In the genomic region with DNA sequence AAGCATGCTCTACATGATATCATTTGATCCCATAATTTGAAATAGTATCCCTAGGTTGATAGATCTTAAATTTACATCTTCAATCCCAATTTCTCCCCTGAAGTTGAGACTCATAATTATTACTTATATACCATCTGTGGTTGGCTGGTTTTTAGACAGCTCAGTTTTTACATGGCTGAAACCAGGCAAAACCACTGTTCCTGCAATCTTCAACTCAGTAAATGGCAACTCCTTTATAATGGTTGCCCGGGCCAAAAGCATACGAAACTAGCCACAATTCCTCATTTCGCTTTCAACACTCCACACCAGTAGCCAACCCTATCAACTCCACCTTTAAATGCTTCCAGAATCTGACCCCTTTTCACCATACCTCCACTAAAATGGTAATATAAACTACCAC, we compare ENCODE assay signal across 10 cellular contexts.
"Had no signal": no experiment of that assay in that cellular context is flagged by ENCODE, and none has a peak within 500 bp of the region (broad histone marks: within the 10 kb centered on the region; RNA-seq: fewer than 3 reads in every experiment).

No MANE protein-coding gene starts in this region.

- H3K4me3 Mint-ChIP-seq: HFFc6 had no signal

- H3K4me1 ChIP-seq: HAP-1 had no signal

- H3K4me3 ChIP-seq: GM23248, HAP-1, K562 had no signal

- DNase-seq: GM23248, GOT3, H7, HFFc6, KG1 had no signal

- H3K27ac Mint-ChIP-seq: HFFc6 had no signal

- H3K9me3 Mint-ChIP-seq: HFFc6 had no signal

- H3K36me3 ChIP-seq: HAP-1 had no signal

- H3K9me3 ChIP-seq: HAP-1 had no signal

- ATAC-seq: HCT116, HepG2, K562 had no signal

- H3K27ac ChIP-seq: GM23248, HL-60 had no signal
